26 cellular contexts compared by ENCODE assay signal in the genomic region with DNA sequence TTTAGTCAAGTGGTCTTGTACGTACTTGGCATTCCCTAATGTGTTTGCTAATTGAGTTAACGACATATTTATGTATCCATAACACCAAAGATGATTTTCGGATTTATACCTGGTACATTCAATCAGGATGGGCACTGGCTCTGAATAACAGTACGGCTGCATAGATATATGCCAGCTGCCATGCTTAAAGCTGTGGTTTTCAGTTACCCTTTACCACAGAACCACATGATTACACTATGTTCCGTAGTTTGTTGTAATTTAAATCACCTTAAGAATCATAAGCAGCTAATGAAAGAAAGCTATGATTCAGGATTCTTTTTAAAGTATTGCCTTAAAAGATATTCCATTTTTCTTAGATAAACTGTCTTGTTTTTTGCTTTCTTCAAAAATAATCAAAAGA. TPM values are rescaled to one million over a fixed set of nuclear protein-coding genes. Genes with fewer than 3 reads are reported as not detected.
DNase-seq lines count a peak whose midpoint lies in the region; ATAC-seq, FAIRE-seq and TF ChIP-seq lines count a peak whose summit lies in the region.
"Had no signal": no experiment of that assay in that cellular context is flagged by ENCODE, and none has a peak within 500 bp of the region (broad histone marks: within the 10 kb centered on the region; RNA-seq: fewer than 3 reads in every experiment).

No MANE protein-coding gene starts in this region.

- no peaks in the 10 kb centered on the region for H3K27me3 Mint-ChIP-seq in CD4-positive, alpha-beta memory T cell
- no peaks in the 10 kb centered on the region for H3K27me3 Mint-ChIP-seq in activated naive CD4-positive, alpha-beta T cell treated with anti-CD3 and anti-CD28 coated beads for 36 hours (ENCODE audit: low read depth)
- H3K27me3 Mint-ChIP-seq: activated B cell treated with CpG ODN at 0.5 μM for 24 hours; activated CD4-positive, alpha-beta memory T cell treated with anti-CD3 and anti-CD28 coated beads for 36 hours; CD8-positive, alpha-beta memory T cell had no signal

- no peak overlapping the region for H3K4me3 Mint-ChIP-seq in CD4-positive, alpha-beta memory T cell
- H3K4me3 Mint-ChIP-seq in activated naive CD4-positive, alpha-beta T cell treated with anti-CD3 and anti-CD28 coated beads for 36 hours, result no peak overlapping the region
- H3K4me3 Mint-ChIP-seq: activated B cell treated with CpG ODN at 0.5 μM for 24 hours; activated CD4-positive, alpha-beta memory T cell treated with anti-CD3 and anti-CD28 coated beads for 36 hours; GM23338 had no signal

- POLR2A ChIA-PET in CD4-positive, alpha-beta memory T cell (lab: Charles Lee; ENCODE audit: partially characterized antibody), result no interaction called here

- dilution Hi-C loops in keratinocyte (cut with MboI; ENCODE audit: extremely low pct_ligation_motif_present, low sequenced_read_pairs), result no loop called here

- H3K9me3 ChIP-seq in CD4-positive, alpha-beta memory T cell (ENCODE audit: control insufficient read depth in 1 of 2, low read length in 2 of 2), result no peaks in the 10 kb centered on the region
- H3K9me3 ChIP-seq in OCI-LY3 (ENCODE audit: insufficient read depth, low read length) (no peaks in the 10 kb centered on the region), keratinocyte (ENCODE audit: control insufficient read depth, low read depth, low read length) (no peaks in the 10 kb centered on the region)
- H3K9me3 ChIP-seq: stomach, tibial nerve had no signal

- H3K9ac ChIP-seq in OCI-LY3 (ENCODE audit: low read length) (no peak overlapping the region), keratinocyte (ENCODE audit: control insufficient read depth, extremely low read depth, insufficient read depth, low read length) (no peak overlapping the region)

- H4K20me1 ChIP-seq in OCI-LY3 (ENCODE audit: insufficient read depth, low read length) (peaks cover 35% of the 10 kb centered on the region), keratinocyte (ENCODE audit: control insufficient read depth, extremely low read depth, insufficient read depth, low read length) (no peaks in the 10 kb centered on the region)

- DNase-seq in CD4-positive, alpha-beta memory T cell, result peak in 4 of 5 donors; percentile 1 to 12 (median 4)
- DNase-seq in GM12865 (ENCODE audit: low read depth) (peak; percentile 2), keratinocyte (ENCODE audit: low read depth, low spot score) (no peak)
- no peak for DNase-seq in activated naive CD4-positive, alpha-beta T cell treated with anti-CD3 and anti-CD28 coated beads for 36 hours
- DNase-seq: activated B cell treated with CpG ODN at 0.5 μM for 24 hours; activated CD4-positive, alpha-beta memory T cell treated with anti-CD3 and anti-CD28 coated beads for 36 hours; activated naive CD4-positive, alpha-beta T cell treated with anti-CD3 and anti-CD28 coated beads, Interleukin-2, amount 50 U/mL, for 16 hours; activated T-cell treated with anti-CD3 and anti-CD28 coated beads, Interleukin-2, amount 50 U/mL, for 1 hour; DMS79 treated with DMSO at 0.1 percent for 48 hours; effector memory CD4-positive, alpha-beta T cell; mammary epithelial cell; NCI-H1436 treated with DMSO at 0.1 percent for 48 hours; NCI-H526 treated with DMSO at 0.1 percent for 48 hours; retina; stimulated activated CD4-positive, alpha-beta T cell treated with anti-CD3 and anti-CD28 coated beads, Interleukin-12 subunit alpha, Interleukin-12 subunit beta, amount 100 ng/mL, for 4 hours; stimulated activated CD4-positive, alpha-beta T cell treated with anti-CD3 and anti-CD28 coated beads, Interleukin-4, amount 100 ng/mL, for 4 hours; stomach; T-helper 9 cell had no signal

- H3K27ac ChIP-seq in CD4-positive, alpha-beta memory T cell (ENCODE audit: low read depth, low read length), result no peak overlapping the region
- H3K27ac ChIP-seq in OCI-LY3 (ENCODE audit: low read length), result no peak overlapping the region
- H3K27ac ChIP-seq in keratinocyte (ENCODE audit: control insufficient read depth, insufficient read depth, low read length), result no peak overlapping the region
- H3K27ac ChIP-seq: RWPE1, stomach, tibial nerve had no signal

- peaks cover 10 to 19% (median 15%) of the 10 kb centered on the region in 4 donors for H3K4me1 Mint-ChIP-seq in CD4-positive, alpha-beta memory T cell
- H3K4me1 Mint-ChIP-seq in activated naive CD4-positive, alpha-beta T cell treated with anti-CD3 and anti-CD28 coated beads for 36 hours (ENCODE audit: low read depth), result peaks cover 21% of the 10 kb centered on the region
- H3K4me1 Mint-ChIP-seq: activated B cell treated with CpG ODN at 0.5 μM for 24 hours, GM23338 had no signal

- ATAC-seq in HG02571 (IDR thresholded peaks at IDR 0.05; ENCODE audit: unreplicated experiment) (no peak), GM21515 (IDR thresholded peaks at IDR 0.05; ENCODE audit: unreplicated experiment) (no peak), HG03354 (IDR thresholded peaks at IDR 0.05; ENCODE audit: poor library complexity, severe bottlenecking, unreplicated experiment) (no peak)
- ATAC-seq: GM23338 had no signal

- H3K27me3 ChIP-seq in CD4-positive, alpha-beta memory T cell (ENCODE audit: insufficient read depth, low read length), result no peaks in the 10 kb centered on the region
- H3K27me3 ChIP-seq in OCI-LY3 (ENCODE audit: low read depth, low read length) (no peaks in the 10 kb centered on the region), keratinocyte (ENCODE audit: control insufficient read depth, extremely low read depth, insufficient read depth, low read length) (no peaks in the 10 kb centered on the region)
- H3K27me3 ChIP-seq: stomach, tibial nerve had no signal

- H3K4me2 ChIP-seq in OCI-LY3 (ENCODE audit: low read length), result peak overlapping the region; percentile 26
- no peak overlapping the region for H3K4me2 ChIP-seq in keratinocyte (ENCODE audit: control insufficient read depth, extremely low read depth, insufficient read depth, low read depth, low read length)
- H3K4me2 ChIP-seq: GM23338 had no signal

- TF ChIP-seq CTCF in GM12865 (IDR thresholded peaks at IDR 0.05; ENCODE audit: insufficient read depth, low read depth, low read length, missing control alignments) (no peak), OCI-LY3 (IDR thresholded peaks at IDR 0.05; ENCODE audit: low read depth, low read length) (no peak), keratinocyte (optimal IDR thresholded peaks at IDR 0.05 in 1 of 3, IDR thresholded peaks at IDR 0.05 in 1 of 3, conservative IDR thresholded peaks at IDR 0.05 in 1 of 3; ENCODE audit: extremely low read depth in 1 of 3, insufficient read depth in 2 of 3, low read length in 3 of 3) (no peak)

- peaks cover 25% of the 10 kb centered on the region for H3K36me3 ChIP-seq in CD4-positive, alpha-beta memory T cell (ENCODE audit: insufficient read depth, low read length)
- peaks cover 37% of the 10 kb centered on the region for H3K36me3 ChIP-seq in OCI-LY3 (replicated peaks; ENCODE audit: low read depth, low read length)
- H3K36me3 ChIP-seq in keratinocyte (ENCODE audit: control insufficient read depth in 2 of 2, extremely low read depth in 1 of 2, insufficient read depth in 2 of 2, low read length in 2 of 2), result peaks cover 4 to 8% of the 10 kb centered on the region in 2 experiments

- peaks cover 8% of the 10 kb centered on the region for H3K4me1 ChIP-seq in CD4-positive, alpha-beta memory T cell (ENCODE audit: insufficient read depth, low read length)
- H3K4me1 ChIP-seq in OCI-LY3 (ENCODE audit: low read length) (peaks cover 31% of the 10 kb centered on the region), keratinocyte (ENCODE audit: control insufficient read depth, extremely low read depth, insufficient read depth, low read length) (no peaks in the 10 kb centered on the region)
- H3K4me1 ChIP-seq: tibial nerve had no signal

- no peak overlapping the region for H2AFZ ChIP-seq in OCI-LY3 (ENCODE audit: low read depth, low read length)
- H2AFZ ChIP-seq in keratinocyte (ENCODE audit: control insufficient read depth, low read length), result no peak overlapping the region
- H2AFZ ChIP-seq: GM23338 had no signal

- intact Hi-C loops in CD4-positive, alpha-beta memory T cell (cut with micrococcal nuclease), result no loop called here
- intact Hi-C loops in activated naive CD4-positive, alpha-beta T cell treated with anti-CD3 and anti-CD28 coated beads for 36 hours (cut with micrococcal nuclease), result loop anchor here (5.0 kb wide), 1 partner anchor 54 kb away; a partner anchor contains a TSS

- peaks cover 54 to 64% of the 10 kb centered on the region in 2 donors for H3K36me3 Mint-ChIP-seq in CD4-positive, alpha-beta memory T cell
- peaks cover 36% of the 10 kb centered on the region for H3K36me3 Mint-ChIP-seq in activated naive CD4-positive, alpha-beta T cell treated with anti-CD3 and anti-CD28 coated beads for 36 hours (ENCODE audit: low read depth)

- H3K9me3 Mint-ChIP-seq in CD4-positive, alpha-beta memory T cell, result peaks cover 0 to 1% (median 0%) of the 10 kb centered on the region in 8 donors
- no peaks in the 10 kb centered on the region for H3K9me3 Mint-ChIP-seq in activated naive CD4-positive, alpha-beta T cell treated with anti-CD3 and anti-CD28 coated beads for 36 hours
- H3K9me3 Mint-ChIP-seq: activated B cell treated with CpG ODN at 0.5 μM for 24 hours; activated CD4-positive, alpha-beta memory T cell treated with anti-CD3 and anti-CD28 coated beads for 36 hours; CD8-positive, alpha-beta memory T cell; GM23338 had no signal

- no peaks in the 10 kb centered on the region for H3K9me1 ChIP-seq in keratinocyte (ENCODE audit: control insufficient read depth, extremely low read depth, insufficient read depth, low read length)

- H3K79me2 ChIP-seq in OCI-LY3 (ENCODE audit: low read length) (peaks cover 4% of the 10 kb centered on the region; the same call in 1 of the 2 replicates), keratinocyte (ENCODE audit: control insufficient read depth, insufficient read depth, low read length) (no peaks in the 10 kb centered on the region)

- H3K4me3 ChIP-seq in CD4-positive, alpha-beta memory T cell (ENCODE audit: low read length in 2 of 2), result no peak overlapping the region
- H3K4me3 ChIP-seq in GM12865 (ENCODE audit: low read depth, low read length) (no peak overlapping the region), OCI-LY3 (ENCODE audit: low read length) (no peak overlapping the region), keratinocyte (ENCODE audit: control insufficient read depth in 2 of 3, extremely low read depth in 1 of 3, insufficient read depth in 2 of 3, low read depth in 1 of 3, low read length in 3 of 3) (no peak overlapping the region)
- H3K4me3 ChIP-seq: GM23338, stomach, tibial nerve had no signal

- peak overlapping the region in 2 of 7 donors; percentile 22 to 73 for H3K27ac Mint-ChIP-seq in CD4-positive, alpha-beta memory T cell
- no peak overlapping the region for H3K27ac Mint-ChIP-seq in activated naive CD4-positive, alpha-beta T cell treated with anti-CD3 and anti-CD28 coated beads for 36 hours
- H3K27ac Mint-ChIP-seq: activated B cell treated with CpG ODN at 0.5 μM for 24 hours; activated CD4-positive, alpha-beta memory T cell treated with anti-CD3 and anti-CD28 coated beads for 36 hours; GM23338 had no signal

- CTCF ChIA-PET in CD4-positive, alpha-beta memory T cell (lab: Charles Lee; ENCODE audit: partially characterized antibody), result interaction anchor here (0.6 to 0.7 kb wide), 2 partner anchors 11 to 803 kb away, joined by 3 read pairs; no protein-coding TSS in a partner anchor
- CTCF ChIA-PET in activated naive CD4-positive, alpha-beta T cell treated with anti-CD3 and anti-CD28 coated beads for 36 hours (lab: Charles Lee), result no interaction called here

- FAIRE-seq in keratinocyte (lab: Jason Lieb, UNC), result peak; percentile 66

RNA-seq across cellular contexts. Expression of a gene that starts 53.6 kb away (rescaled TPM):
- total RNA-seq in CD4-positive, alpha-beta memory T cell, result 10 to 100 TPM; 73.0 to 90.7 TPM
- 10 to 100 TPM; 63.9 to 68.1 TPM for polyA plus RNA-seq in CD4-positive, alpha-beta memory T cell
- polyA plus RNA-seq in keratinocyte, result 22.7 to 36.7 TPM (median 23.9 TPM) in 3 replicates
- 94.6 TPM for polyA plus RNA-seq in keratinocyte (2011; ENCODE audit: low read depth)
- polyA plus RNA-seq in keratinocyte (2011; cell fraction: cytosol; rRNA removed), result 21.7 and 26.1 TPM in 2 replicates
- 46.7 and 62.5 TPM in 2 replicates for polyA plus RNA-seq in keratinocyte (2011; cell fraction: nucleus; rRNA removed)
- 40.5 and 45.2 TPM in 2 replicates for polyA plus RNA-seq in keratinocyte (2012; ENCODE audit: low replicate concordance)
- 20.2 to 32.1 TPM (median 26.2 TPM) in 3 replicates for polyA minus RNA-seq in keratinocyte
- 16.7 TPM for polyA minus RNA-seq in keratinocyte (2011; cell fraction: cytosol; rRNA and poly(A)+ RNA removed)
- polyA minus RNA-seq in keratinocyte (2011; cell fraction: nucleus; rRNA and poly(A)+ RNA removed), result 27.8 and 38.7 TPM in 2 replicates
- 10 to 100 TPM; 49.9 to 55.4 TPM for total RNA-seq in activated naive CD4-positive, alpha-beta T cell treated with anti-CD3 and anti-CD28 coated beads for 36 hours

Comparison
In these comparisons a context has a peak if more than half of its experiments do, and no peak if none do; other contexts are left out.
1. DNase-seq: peak in CD4-positive, alpha-beta memory T cell (4 of 5) and GM12865 (single experiment); none in keratinocyte (single experiment) and activated naive CD4-positive, alpha-beta T cell treated with anti-CD3 and anti-CD28 coated beads for 36 hours (single experiment).